8 cellular contexts compared by ENCODE assay signal in the genomic region with DNA sequence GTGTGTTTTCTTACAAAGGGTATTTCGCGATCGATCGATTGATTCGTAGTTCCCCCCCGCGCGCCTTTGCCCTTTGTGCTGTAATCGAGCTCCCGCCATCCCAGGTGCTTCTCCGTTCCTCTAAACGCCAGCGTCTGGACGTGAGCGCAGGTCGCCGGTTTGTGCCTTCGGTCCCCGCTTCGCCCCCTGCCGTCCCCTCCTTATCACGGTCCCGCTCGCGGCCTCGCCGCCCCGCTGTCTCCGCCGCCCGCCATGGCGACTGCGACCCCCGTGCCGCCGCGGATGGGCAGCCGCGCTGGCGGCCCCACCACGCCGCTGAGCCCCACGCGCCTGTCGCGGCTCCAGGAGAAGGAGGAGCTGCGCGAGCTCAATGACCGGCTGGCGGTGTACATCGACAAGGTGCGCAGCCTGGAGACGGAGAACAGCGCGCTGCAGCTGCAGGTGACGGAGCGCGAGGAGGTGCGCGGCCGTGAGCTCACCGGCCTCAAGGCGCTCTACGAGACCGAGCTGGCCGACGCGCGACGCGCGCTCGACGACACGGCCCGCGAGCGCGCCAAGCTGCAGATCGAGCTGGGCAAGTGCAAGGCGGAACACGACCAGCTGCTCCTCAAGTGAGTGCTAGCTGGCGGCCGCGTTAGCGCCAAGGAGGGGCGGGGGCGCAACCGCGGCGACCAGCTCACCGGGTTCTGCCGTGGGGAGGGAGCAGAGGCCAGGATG. TPM values are rescaled to one million over a fixed set of nuclear protein-coding genes. Genes with fewer than 3 reads are reported as not detected.
DNase-seq lines count a peak whose midpoint lies in the region; ATAC-seq, FAIRE-seq and TF ChIP-seq lines count a peak whose summit lies in the region.

No MANE protein-coding gene starts in this region.

- peak overlapping the region; percentile 81 for H3K27ac ChIP-seq in duodenal mucosa (ENCODE audit: low read depth, low read length)
- peak overlapping the region; percentile 59 to 92 for H3K27ac ChIP-seq in lung (ENCODE audit: low read depth in 1 of 2, low read length in 1 of 2)

- DNase-seq in DMS53 (lab: John Stamatoyannopoulos, UW), result peak; percentile 92
- peak; percentile 78 for DNase-seq in NB4 (ENCODE audit: low read depth)
- DNase-seq in activated CD4-positive, alpha-beta T cell treated with anti-CD3 and anti-CD28 coated beads, Interleukin-2, amount 50 U/mL, for 24 hours (ENCODE audit: low read depth in 1 of 2, low spot score in 1 of 2), result peak; percentile 36 to 41
- DNase-seq in lung (ENCODE audit: low spot score), result peak; percentile 61
- peak; percentile 47 to 50 for DNase-seq in stimulated activated CD4-positive, alpha-beta T cell treated with anti-CD3 and anti-CD28 coated beads, Interleukin-4, amount 100 ng/mL, for 4 hours
- DNase-seq in D721Med (ENCODE audit: insufficient read length, low spot score), result no peak

- no peaks in the 10 kb centered on the region for H3K36me3 ChIP-seq in duodenal mucosa (ENCODE audit: control insufficient read depth in 1 of 2, insufficient read depth in 2 of 2, low read length in 2 of 2)
- no peaks in the 10 kb centered on the region for H3K36me3 ChIP-seq in lung (ENCODE audit: control insufficient read depth in 2 of 2, insufficient read depth in 2 of 2, low read length in 2 of 2)

- peaks cover 17 to 26% of the 10 kb centered on the region in 2 donors for H3K4me1 ChIP-seq in duodenal mucosa (ENCODE audit: control insufficient read depth in 1 of 2, insufficient read depth in 2 of 2, low read length in 2 of 2)
- no peaks in the 10 kb centered on the region for H3K4me1 ChIP-seq in lung (ENCODE audit: control insufficient read depth in 2 of 2, insufficient read depth in 2 of 2, low read length in 2 of 2)

- H3K4me3 ChIP-seq in NB4 (ENCODE audit: low read depth, low read length), result peak overlapping the region; percentile 84
- peak overlapping the region; percentile 75 to 94 for H3K4me3 ChIP-seq in duodenal mucosa (ENCODE audit: low read depth in 1 of 2, low read length in 2 of 2)
- H3K4me3 ChIP-seq in lung, result peak overlapping the region; percentile 73

- no peaks in the 10 kb centered on the region for H3K27me3 ChIP-seq in duodenal mucosa (ENCODE audit: control insufficient read depth in 1 of 2, insufficient read depth in 2 of 2, low read length in 2 of 2)
- H3K27me3 ChIP-seq in lung (ENCODE audit: control insufficient read depth, insufficient read depth), result no peaks in the 10 kb centered on the region

- TF ChIP-seq CTCF in NB4 (IDR thresholded peaks at IDR 0.05; ENCODE audit: low read depth, low read length) (no peak), lung (IDR thresholded peaks at IDR 0.05; ENCODE audit: control extremely low read depth, extremely low read depth) (no peak), D721Med (IDR thresholded peaks at IDR 0.05; ENCODE audit: insufficient read depth, missing control alignments) (no peak)

- ATAC-seq in GM21737 (IDR thresholded peaks at IDR 0.05; ENCODE audit: unreplicated experiment) (peak; percentile 15), lung (ENCODE audit: insufficient read depth, low FRiP score) (peak; percentile 55)

- H3K9me3 ChIP-seq in duodenal mucosa (ENCODE audit: control insufficient read depth in 1 of 2, low read length in 2 of 2) (no peaks in the 10 kb centered on the region), lung (ENCODE audit: control insufficient read depth in 2 of 2, insufficient read depth in 1 of 2, low read length in 1 of 2) (no peaks in the 10 kb centered on the region)

- 1% methylated on average over 92 to 93 of the region's 93 CpGs for WGBS in lung, 2 donors

- H3K9ac ChIP-seq in duodenal mucosa (ENCODE audit: low read depth in 1 of 2, low read length in 2 of 2), result peak overlapping the region; percentile 85 to 95

- FAIRE-seq in D721Med (lab: Jason Lieb, UNC), result no peak

- TF ChIP-seq POLR2A in NB4 (IDR thresholded peaks at IDR 0.05; ENCODE audit: extremely low read depth, insufficient read length), result peak; percentile 13

RNA-seq across cellular contexts. Expression of a gene that starts 0.5 kb away (rescaled TPM):
- total RNA-seq in lung, result 10 to 100 TPM; 13.1 to 30.6 TPM
- polyA plus RNA-seq in lung, result 10 to 100 TPM in 1 of 2 donors, 1 to 10 TPM in 1; 5.1 to 40.3 TPM
